Comparison of ENCODE assay signal across 2 cellular contexts in the genomic region with DNA sequence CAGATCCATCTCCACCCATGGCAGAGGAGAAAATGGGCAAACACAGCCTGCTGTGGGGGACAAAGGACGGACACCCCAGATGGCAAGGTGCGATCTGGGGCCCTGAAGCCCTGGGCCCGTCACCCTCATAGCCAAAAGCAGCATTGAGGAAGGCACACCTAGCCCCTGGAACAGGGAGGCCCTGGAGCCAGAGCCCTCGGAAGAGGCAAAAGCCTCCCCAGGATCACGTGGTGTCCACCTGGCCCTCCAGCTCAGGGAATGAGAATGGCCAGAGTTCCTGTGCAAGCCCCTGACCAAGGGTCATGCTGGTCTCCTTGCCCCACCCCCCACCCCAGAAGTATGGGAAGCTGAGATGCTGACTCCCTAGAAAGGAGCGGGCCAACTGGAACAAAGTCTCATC.
TF ChIP-seq lines count a peak whose summit lies in the region.

No MANE protein-coding gene starts in this region.

TF ChIP-seq in H1, 55 proteins besides CTCF, POLR2A, EP300 and RAD21:
- TF ChIP-seq SAP30 (IDR thresholded peaks at IDR 0.05; ENCODE audit: insufficient read depth, insufficient replicate concordance, low read length), result no peak
- no peak for TF ChIP-seq SIN3A (conservative IDR thresholded peaks at IDR 0.05 in 1 of 2, IDR thresholded peaks at IDR 0.05 in 1 of 2; ENCODE audit: low read depth in 1 of 2, low read length in 2 of 2)
- TF ChIP-seq KDM4A (IDR thresholded peaks at IDR 0.05; ENCODE audit: low read depth, low read length, severe bottlenecking), result no peak
- TF ChIP-seq RFX5 (IDR thresholded peaks at IDR 0.05; ENCODE audit: borderline replicate concordance, low read depth, low read length), result no peak
- TF ChIP-seq HDAC2 (IDR thresholded peaks at IDR 0.05; ENCODE audit: borderline replicate concordance in 1 of 2, low read depth in 2 of 2, low read length in 2 of 2), result no peak
- TF ChIP-seq PHF8 (conservative IDR thresholded peaks at IDR 0.05; ENCODE audit: low read depth, low read length), result no peak
- TF ChIP-seq FOSL1 (IDR thresholded peaks at IDR 0.05; ENCODE audit: insufficient read depth, low read depth, low read length), result no peak
- no peak for TF ChIP-seq TAF1 (IDR thresholded peaks at IDR 0.05; ENCODE audit: low read depth, low read length)
- TF ChIP-seq BACH1 (IDR thresholded peaks at IDR 0.05; ENCODE audit: low read length), result no peak
- no peak for TF ChIP-seq MAFK (IDR thresholded peaks at IDR 0.05; ENCODE audit: low read depth, low read length)

TF ChIP-seq in GM12891, 5 proteins besides CTCF, POLR2A, EP300 and RAD21:
- TF ChIP-seq PAX5 (IDR thresholded peaks at IDR 0.05; ENCODE audit: insufficient read depth, low read length, severe bottlenecking) (no peak), POU2F2 (IDR thresholded peaks at IDR 0.05; ENCODE audit: low read depth, low read length) (no peak), SPI1 (IDR thresholded peaks at IDR 0.05; ENCODE audit: low read depth, low read length) (no peak), TAF1 (IDR thresholded peaks at IDR 0.05; ENCODE audit: low read depth, low read length) (no peak), POLR2AphosphoS5 (IDR thresholded peaks at IDR 0.05; ENCODE audit: low read depth, low read length) (no peak)
